21 cellular contexts compared by ENCODE assay signal in the genomic region with DNA sequence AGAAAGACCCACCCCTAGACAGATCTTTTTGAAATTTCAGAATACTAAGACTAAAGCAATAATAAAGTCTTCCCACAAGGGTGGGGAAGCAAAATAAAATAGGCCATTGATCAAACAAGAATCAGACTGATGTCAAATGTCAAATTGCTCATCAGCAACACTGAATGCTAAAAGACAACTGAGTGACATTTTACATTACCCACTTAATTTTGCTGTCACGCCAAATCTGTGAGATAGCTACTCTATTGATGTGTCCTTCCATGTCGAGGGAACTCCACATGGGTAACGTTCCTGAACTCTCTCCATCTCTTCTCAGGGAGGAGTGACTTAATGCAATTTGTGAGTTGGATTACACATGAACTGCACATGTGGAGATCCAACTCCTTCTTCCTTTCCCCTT.
DNase-seq lines count a peak whose midpoint lies in the region; ATAC-seq, FAIRE-seq and TF ChIP-seq lines count a peak whose summit lies in the region.
"Had no signal": no experiment of that assay in that cellular context is flagged by ENCODE, and none has a peak within 500 bp of the region (broad histone marks: within the 10 kb centered on the region; RNA-seq: fewer than 3 reads in every experiment).

No MANE protein-coding gene starts in this region.

- ATAC-seq in GM23338, result no peak
- ATAC-seq: A549; CD8-positive, alpha-beta T cell had no signal

- 0 out of 2 replicates have a peak overlapping the region, but pooled peaks have one; percentile 2 for H2AFZ ChIP-seq in GM23338
- no peak overlapping the region for H2AFZ ChIP-seq in neural cell (ENCODE audit: low read depth, low read length)

- no peaks in the 10 kb centered on the region for H3K4me1 ChIP-seq in GM23338 (ENCODE audit: insufficient read depth)
- H3K4me1 ChIP-seq: A549; BLaER1 treated with 17β-estradiol and CSF1 and Interleukin-3, amounts not matched to agents 10 nM and 100 nM; Caco-2 had no signal

- no peaks in the 10 kb centered on the region for H3K36me3 ChIP-seq in GM23338 (ENCODE audit: insufficient read depth)
- H3K36me3 ChIP-seq in bronchial epithelial cell (ENCODE audit: control insufficient read depth, insufficient read depth, low read length), result no peaks in the 10 kb centered on the region
- H3K36me3 ChIP-seq in neural cell (ENCODE audit: insufficient read depth, low read length), result no peaks in the 10 kb centered on the region
- H3K36me3 ChIP-seq: BLaER1 treated with 17β-estradiol and CSF1 and Interleukin-3, amounts not matched to agents 10 nM and 100 nM had no signal

- no peaks in the 10 kb centered on the region for H3K27me3 ChIP-seq in GM23338 (ENCODE audit: insufficient read depth)
- peaks cover 1% of the 10 kb centered on the region for H3K27me3 ChIP-seq in bronchial epithelial cell (ENCODE audit: control insufficient read depth, insufficient read depth, low read length)
- no peaks in the 10 kb centered on the region for H3K27me3 ChIP-seq in neural cell (ENCODE audit: insufficient read depth, low read depth, low read length)
- H3K27me3 ChIP-seq: BLaER1 treated with 17β-estradiol and CSF1 and Interleukin-3, amounts not matched to agents 10 nM and 100 nM had no signal

- H3K4me2 ChIP-seq in GM23338 (no peak overlapping the region), neural cell (ENCODE audit: low read length) (no peak overlapping the region)
- H3K4me2 ChIP-seq: A549; BLaER1 treated with 17β-estradiol and CSF1 and Interleukin-3, amounts not matched to agents 10 nM and 100 nM had no signal

- TF ChIP-seq CTCF in GM23338 (conservative IDR thresholded peaks at IDR 0.05; ENCODE audit: low read depth in 2 of 2) (no peak), bronchial epithelial cell (IDR thresholded peaks at IDR 0.05; ENCODE audit: insufficient read depth, low read length, severe bottlenecking) (no peak), neural cell (IDR thresholded peaks at IDR 0.05; ENCODE audit: poor library complexity, severe bottlenecking) (no peak)

- H3K9me3 Mint-ChIP-seq in GM23338, result no peaks in the 10 kb centered on the region
- H3K9me3 Mint-ChIP-seq: CD4-positive, alpha-beta T cell; CD8-positive, alpha-beta T cell had no signal

- H3K36me3 Mint-ChIP-seq in GM23338 (ENCODE audit: low read depth), result no peaks in the 10 kb centered on the region
- H3K36me3 Mint-ChIP-seq: CD8-positive, alpha-beta T cell had no signal

- no peak overlapping the region for H3K4me3 Mint-ChIP-seq in GM23338
- H3K4me3 Mint-ChIP-seq: B cell; CD4-positive, alpha-beta T cell; CD8-positive, alpha-beta T cell had no signal

- H3K27ac ChIP-seq in GM23338 (ENCODE audit: low read depth), result no peak overlapping the region
- H3K27ac ChIP-seq in neural cell (ENCODE audit: low read length), result no peak overlapping the region
- H3K27ac ChIP-seq: 22Rv1; A549; BLaER1 treated with 17β-estradiol and CSF1 and Interleukin-3, amounts not matched to agents 10 nM and 100 nM; C4-2B had no signal

- H3K27me3 Mint-ChIP-seq in GM23338 (ENCODE audit: insufficient read depth, low read depth, poor library complexity), result peaks cover 1% of the 10 kb centered on the region

- H3F3A ChIP-seq in GM23338 (replicated peaks; ENCODE audit: low read depth), result no peaks in the 10 kb centered on the region
- no peaks in the 10 kb centered on the region for H3F3A ChIP-seq in neural cell (ENCODE audit: insufficient read depth, low read length, poor library complexity, severe bottlenecking)

- TF ChIP-seq RAD21 in neural cell (conservative IDR thresholded peaks at IDR 0.05), result no peak

- no peak for DNase-seq in GM23338 (ENCODE audit: low spot score)
- DNase-seq in bronchial epithelial cell (ENCODE audit: low read depth), result no peak
- DNase-seq in NCI-H345 (lab: John Stamatoyannopoulos, UW), result no peak
- DNase-seq in activated CD4-positive, alpha-beta T cell treated with anti-CD3 and anti-CD28 coated beads, Interleukin-2, amount 50 U/mL, for 4 hours, result no peak
- DNase-seq: AML-193; Caco-2; Calu3; CD4-positive, alpha-beta T cell; CD8-positive, alpha-beta T cell; DMS79 treated with DMSO at 0.1 percent for 48 hours; GF-D8 had no signal

- FAIRE-seq in bronchial epithelial cell (lab: Jason Lieb, UNC), result peak; percentile 90
- FAIRE-seq: A549, D721Med, G401.6, GM12891, GM19239 had no signal

- no peak overlapping the region for H3K4me3 ChIP-seq in GM23338
- no peak overlapping the region for H3K4me3 ChIP-seq in bronchial epithelial cell (ENCODE audit: low read depth, low read length)
- no peak overlapping the region for H3K4me3 ChIP-seq in neural cell (ENCODE audit: low read length)
- H3K4me3 ChIP-seq: A549; BLaER1 treated with 17β-estradiol and CSF1 and Interleukin-3, amounts not matched to agents 10 nM and 100 nM had no signal

- no peaks in the 10 kb centered on the region for H4K20me1 ChIP-seq in GM23338 (replicated peaks; ENCODE audit: insufficient read depth)
- H4K20me1 ChIP-seq in neural cell (ENCODE audit: insufficient read depth), result no peaks in the 10 kb centered on the region
- H4K20me1 ChIP-seq: BLaER1 treated with 17β-estradiol and CSF1 and Interleukin-3, amounts not matched to agents 10 nM and 100 nM had no signal

- no peak overlapping the region for H3K27ac Mint-ChIP-seq in GM23338
- H3K27ac Mint-ChIP-seq: B cell; CD4-positive, alpha-beta T cell; CD8-positive, alpha-beta T cell had no signal

- H3K4me1 Mint-ChIP-seq in GM23338, result peaks cover 10% of the 10 kb centered on the region
- H3K4me1 Mint-ChIP-seq: B cell had no signal

- H3K9me3 ChIP-seq in neural cell (ENCODE audit: low read length), result no peaks in the 10 kb centered on the region
- H3K9me3 ChIP-seq: A549; BLaER1 treated with 17β-estradiol and CSF1 and Interleukin-3, amounts not matched to agents 10 nM and 100 nM; Caco-2 had no signal

- peak; percentile 96 for TF ChIP-seq EP300 in neural cell (conservative IDR thresholded peaks at IDR 0.05; ENCODE audit: poor library complexity, severe bottlenecking)

- H3K9me2 ChIP-seq in GM23338 (ENCODE audit: insufficient read depth) (peaks cover 17% of the 10 kb centered on the region), neural cell (ENCODE audit: insufficient read depth, low read length) (no peaks in the 10 kb centered on the region)

- H3K79me2 ChIP-seq in GM23338 (replicated peaks; ENCODE audit: insufficient read depth) (no peaks in the 10 kb centered on the region), neural cell (replicated peaks; ENCODE audit: insufficient read depth, low read length) (no peaks in the 10 kb centered on the region)

- H3K9ac ChIP-seq in neural cell (ENCODE audit: low read length), result no peak overlapping the region
- H3K9ac ChIP-seq: BLaER1 treated with 17β-estradiol and CSF1 and Interleukin-3, amounts not matched to agents 10 nM and 100 nM had no signal

TF ChIP-seq in GM23338, 12 proteins besides CTCF, POLR2A, EP300 and RAD21 (continues in another document):
- TF ChIP-seq ZNF114 (CRISPR knock-in tag; IDR thresholded peaks at IDR 0.05) (no peak), CREB1 (CRISPR knock-in tag; IDR thresholded peaks at IDR 0.05; ENCODE audit: low read depth) (no peak), STAT1 (IDR thresholded peaks at IDR 0.05; ENCODE audit: unreplicated experiment) (no peak), JUNB (IDR thresholded peaks at IDR 0.05; ENCODE audit: unreplicated experiment) (no peak), EZH2phosphoT487 (IDR thresholded peaks at IDR 0.05; ENCODE audit: unreplicated experiment) (no peak), NANOG (IDR thresholded peaks at IDR 0.05; ENCODE audit: borderline replicate concordance) (no peak)
- TF ChIP-seq, protein P1, sequence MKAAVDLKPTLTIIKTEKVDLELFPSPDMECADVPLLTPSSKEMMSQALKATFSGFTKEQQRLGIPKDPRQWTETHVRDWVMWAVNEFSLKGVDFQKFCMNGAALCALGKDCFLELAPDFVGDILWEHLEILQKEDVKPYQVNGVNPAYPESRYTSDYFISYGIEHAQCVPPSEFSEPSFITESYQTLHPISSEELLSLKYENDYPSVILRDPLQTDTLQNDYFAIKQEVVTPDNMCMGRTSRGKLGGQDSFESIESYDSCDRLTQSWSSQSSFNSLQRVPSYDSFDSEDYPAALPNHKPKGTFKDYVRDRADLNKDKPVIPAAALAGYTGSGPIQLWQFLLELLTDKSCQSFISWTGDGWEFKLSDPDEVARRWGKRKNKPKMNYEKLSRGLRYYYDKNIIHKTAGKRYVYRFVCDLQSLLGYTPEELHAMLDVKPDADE (IDR thresholded peaks at IDR 0.05), result no peak

TF ChIP-seq in neural cell, 6 proteins besides CTCF, POLR2A, EP300 and RAD21:
- TF ChIP-seq MXI1 (conservative IDR thresholded peaks at IDR 0.05; ENCODE audit: poor library complexity, severe bottlenecking) (peak; percentile 47), POLR2AphosphoS5 (IDR thresholded peaks at IDR 0.05) (peak; percentile 78), REST (IDR thresholded peaks at IDR 0.05; ENCODE audit: borderline replicate concordance) (no peak)
